Comparison of ENCODE assay signal across 7 cellular contexts in genomic region chr3:169148448-169149348, GRCh38.
DNase-seq lines count a peak whose midpoint lies in the region; ATAC-seq and TF ChIP-seq lines count a peak whose summit lies in the region.

No MANE protein-coding gene starts in this region.

- peak overlapping the region; percentile 77 for H3K27ac ChIP-seq in skeletal muscle tissue (ENCODE audit: low read depth, low read length)

- H3K4me1 ChIP-seq in skeletal muscle tissue (ENCODE audit: control insufficient read depth in 3 of 3, insufficient read depth in 3 of 3, low read length in 3 of 3): peaks cover 8 to 20% (median 10%) of the 10 kb centered on the region in 3 donors

- H3K27me3 ChIP-seq in MG63: 0 out of 2 replicates have a peak, but pooled peaks cover 6% of the 10 kb centered on the region
- H3K27me3 ChIP-seq in skeletal muscle tissue (ENCODE audit: control insufficient read depth in 3 of 3, insufficient read depth in 3 of 3, low read length in 3 of 3): peaks cover 42 to 52% (median 45%) of the 10 kb centered on the region in 3 donors

- H3K9me3 ChIP-seq in MG63 (no peaks in the 10 kb centered on the region), skeletal muscle tissue (ENCODE audit: control insufficient read depth in 3 of 3, low read length in 3 of 3) (no peaks in the 10 kb centered on the region)

- H3K36me3 ChIP-seq in MG63 (no peaks in the 10 kb centered on the region), skeletal muscle tissue (ENCODE audit: control insufficient read depth in 3 of 3, insufficient read depth in 3 of 3, low read length in 3 of 3) (no peaks in the 10 kb centered on the region)

- H3K4me3 ChIP-seq in MG63 (peak overlapping the region; percentile 21; the same call in 1 of the 2 replicates), foreskin fibroblast (ENCODE audit: low read depth in 1 of 2, low read length in 2 of 2) (peak overlapping the region; percentile 38 to 47), skeletal muscle tissue (ENCODE audit: low read length in 3 of 3) (no peak overlapping the region)

- H3K9ac ChIP-seq in skeletal muscle tissue (ENCODE audit: low read depth in 1 of 3, low read length in 3 of 3): peak overlapping the region in 1 of 3 donors; percentile 26

- TF ChIP-seq CTCF in foreskin fibroblast (IDR thresholded peaks at IDR 0.05; ENCODE audit: low read depth, low read length): no peak

- peak; percentile 5 for ATAC-seq in GM21723 (IDR thresholded peaks at IDR 0.05; ENCODE audit: unreplicated experiment)

- DNase-seq in MG63 (no peak), foreskin fibroblast (no peak), germinal center (ENCODE audit: low spot score) (no peak), T1000 (lab: John Stamatoyannopoulos, UW) (no peak), MV-4-11 (lab: John Stamatoyannopoulos, UW) (no peak)

Comparison
In these comparisons a context has a peak if more than half of its experiments do, and no peak if none do; other contexts are left out.
1. H3K4me3 ChIP-seq: peak in MG63 (single experiment) and foreskin fibroblast (2 of 2); none in skeletal muscle tissue (0 of 3).